In the genomic region with DNA sequence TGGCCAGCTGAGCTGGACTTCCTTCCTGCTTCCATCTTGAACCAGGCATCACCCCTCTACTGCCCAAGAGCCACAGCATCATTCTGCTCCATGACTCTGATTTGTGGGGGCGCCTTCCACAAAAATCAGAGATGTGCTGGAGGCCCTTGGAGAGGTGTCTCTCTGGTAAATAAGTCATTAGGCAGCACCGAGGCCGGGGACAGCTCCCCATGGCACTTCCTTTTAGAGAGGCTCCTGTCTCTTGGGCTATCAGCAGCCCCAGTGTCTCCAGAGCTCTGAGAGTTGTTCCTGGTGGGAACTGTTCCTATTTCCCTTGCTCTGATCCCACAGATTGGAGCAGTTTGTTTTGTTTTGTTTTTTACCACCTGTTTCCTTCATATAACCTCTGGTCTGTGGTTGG, we compare ENCODE assay signal across 21 cellular contexts. TPM values are rescaled to one million over a fixed set of nuclear protein-coding genes. Genes with fewer than 3 reads are reported as not detected.
DNase-seq lines count a peak whose midpoint lies in the region; ATAC-seq and TF ChIP-seq lines count a peak whose summit lies in the region.
"Had no signal": no experiment of that assay in that cellular context is flagged by ENCODE, and none has a peak within 500 bp of the region (broad histone marks: within the 10 kb centered on the region; RNA-seq: fewer than 3 reads in every experiment).

No MANE protein-coding gene starts in this region.

- no peaks in the 10 kb centered on the region for H3K79me2 ChIP-seq in H9 (ENCODE audit: insufficient read depth, low read length)

- H3T11ph ChIP-seq in H9 (ENCODE audit: low read length): no peak overlapping the region

- H2BK15ac ChIP-seq in H9 (ENCODE audit: low read depth, low read length): no peak overlapping the region

- no peak overlapping the region for H2BK20ac ChIP-seq in H9 (ENCODE audit: low read depth, low read length, poor library complexity, severe bottlenecking)

- no peak overlapping the region for H3K56ac ChIP-seq in H9 (ENCODE audit: insufficient read length, low read depth, low read length)

- intact Hi-C loops in psoas muscle (cut with DNase I): no loop called here

- H3K4me3 ChIP-seq in psoas muscle: no peak overlapping the region
- H3K4me3 ChIP-seq: SK-N-MC had no signal

- H3K14ac ChIP-seq in H9 (ENCODE audit: insufficient read depth, low read length): no peak overlapping the region

- H2AK5ac ChIP-seq in H9 (ENCODE audit: insufficient read length, low read length): no peak overlapping the region

- H3K23ac ChIP-seq in H9 (ENCODE audit: insufficient read length, low read depth, low read length): no peak overlapping the region

- H4K91ac ChIP-seq in H9 (ENCODE audit: insufficient read length, low read depth, low read length): no peak overlapping the region

- H3K27me3 ChIP-seq in H9 (ENCODE audit: insufficient read depth, low read length) (no peaks in the 10 kb centered on the region), psoas muscle (ENCODE audit: insufficient read depth in 3 of 3, low read length in 2 of 3) (no peaks in the 10 kb centered on the region)
- H3K27me3 ChIP-seq: BE2C, foreskin keratinocyte, neutrophil had no signal

- no peak overlapping the region for H4K5ac ChIP-seq in H9 (ENCODE audit: insufficient read length, low read depth, low read length)

- H3K4me1 Mint-ChIP-seq in H9: no peaks in the 10 kb centered on the region
- H3K4me1 Mint-ChIP-seq: activated naive CD8-positive, alpha-beta T cell treated with anti-CD3 and anti-CD28 coated beads for 36 hours; brain had no signal

- H3K4me1 ChIP-seq in H9 (ENCODE audit: insufficient read depth, low read length) (no peaks in the 10 kb centered on the region), psoas muscle (no peaks in the 10 kb centered on the region)
- H3K4me1 ChIP-seq: BE2C had no signal

- no peak overlapping the region for H3K18ac ChIP-seq in H9 (ENCODE audit: insufficient read length, low read depth, low read length)

- no peak overlapping the region for H2BK12ac ChIP-seq in H9 (ENCODE audit: insufficient read length, low read depth, low read length)

- peak; percentile 8 for DNase-seq in EL
- peak; percentile 51 for DNase-seq in H9
- DNase-seq in RWPE1 (ENCODE audit: low spot score): no peak
- DNase-seq in iPS-NIHi7 (ENCODE audit: extremely low spot score): peak; percentile 67
- DNase-seq in psoas muscle: no peak
- no peak for DNase-seq in COR-L47 (lab: John Stamatoyannopoulos, UW)
- DNase-seq in NCI-H526 treated with DMSO at 0.1 percent for 48 hours (lab: John Stamatoyannopoulos, UW): no peak
- DNase-seq: activated CD4-positive, alpha-beta T cell treated with anti-CD3 and anti-CD28 coated beads, Interleukin-2, amount 50 U/mL, for 4 hours; activated naive CD8-positive, alpha-beta T cell treated with anti-CD3 and anti-CD28 coated beads for 36 hours; activated T-cell treated with anti-CD3 and anti-CD28 coated beads, Interleukin-2, amount 50 U/mL, for 24 hours; BE2C; cortex of kidney; foreskin keratinocyte; hypothalamus; left cardiac atrium; NCI-H1105 had no signal

- H3K9ac ChIP-seq in H9 (ENCODE audit: extremely low read depth, insufficient read length, low read length): no peak overlapping the region

- H2BK120ac ChIP-seq in H9 (ENCODE audit: low read depth, low read length, poor library complexity, severe bottlenecking): no peak overlapping the region

- no peak overlapping the region for H3K4ac ChIP-seq in H9 (ENCODE audit: low read depth, low read length)

- ATAC-seq in psoas muscle (no peak), HG02763 (IDR thresholded peaks at IDR 0.05; ENCODE audit: unreplicated experiment) (no peak)
- ATAC-seq: foreskin keratinocyte, left cardiac atrium had no signal

- no peak for TF ChIP-seq CTCF in H9 (conservative IDR thresholded peaks at IDR 0.05)
- no peak for TF ChIP-seq CTCF in RWPE1 (conservative IDR thresholded peaks at IDR 0.05; ENCODE audit: low read depth)
- TF ChIP-seq CTCF in psoas muscle (IDR thresholded peaks at IDR 0.05): no peak

- no CpG with 5 or more reads among the region's 3 CpGs for WGBS in H9 (ENCODE audit: extremely low coverage, insufficient read length, low lambda C conversion rate)
- 30 to 38% (median 32%) methylated on average over 3 of the region's 3 CpGs for WGBS in psoas muscle, 3 donors

- H3K4me2 ChIP-seq in H9 (ENCODE audit: insufficient read depth, insufficient read length, low read length): no peak overlapping the region

- H3K23me2 ChIP-seq in H9 (ENCODE audit: insufficient read length, low read depth, low read length, poor library complexity, severe bottlenecking): no peaks in the 10 kb centered on the region

- H3K9me3 Mint-ChIP-seq in H9: peaks cover 7% of the 10 kb centered on the region in 2 experiments; a peak in 3 of 5 replicates
- H3K9me3 Mint-ChIP-seq: activated naive CD8-positive, alpha-beta T cell treated with anti-CD3 and anti-CD28 coated beads for 36 hours; activated T-cell treated with anti-CD3 and anti-CD28 coated beads, Interleukin-2, amount 50 U/mL, for 24 hours; IgD-negative memory B cell had no signal

- H2AFZ ChIP-seq in H9 (ENCODE audit: low read length): no peak overlapping the region

- H4K20me1 ChIP-seq in H9 (ENCODE audit: control insufficient read depth, insufficient read depth, insufficient read length): no peaks in the 10 kb centered on the region

- H3K27ac Mint-ChIP-seq in H9: no peak overlapping the region
- H3K27ac Mint-ChIP-seq: activated naive CD8-positive, alpha-beta T cell treated with anti-CD3 and anti-CD28 coated beads for 36 hours; activated T-cell treated with anti-CD3 and anti-CD28 coated beads, Interleukin-2, amount 50 U/mL, for 24 hours; IgD-negative memory B cell had no signal

- CTCF ChIA-PET in RWPE1 (lab: Yijun Ruan, JAX): interaction anchor here (0.7 kb wide), 1 partner anchor 555 kb away, joined by 3 read pairs; no protein-coding TSS in a partner anchor

- H3K36me3 Mint-ChIP-seq in H9 (ENCODE audit: insufficient read depth in 1 of 3, low read depth in 3 of 3): no peaks in the 10 kb centered on the region
- H3K36me3 Mint-ChIP-seq: activated naive CD8-positive, alpha-beta T cell treated with anti-CD3 and anti-CD28 coated beads for 36 hours; IgD-negative memory B cell had no signal

- POLR2A ChIA-PET in RWPE1 (lab: Yijun Ruan, JAX; ENCODE audit: low non-redundant PET): no interaction called here

- H3K27ac ChIP-seq in H9 (ENCODE audit: insufficient read length, low read depth, low read length): no peak overlapping the region
- H3K27ac ChIP-seq in RWPE1: peak overlapping the region; percentile 37
- no peak overlapping the region for H3K27ac ChIP-seq in psoas muscle
- H3K27ac ChIP-seq: foreskin keratinocyte, neutrophil, SK-N-MC had no signal

- H3K4me3 Mint-ChIP-seq in H9: no peak overlapping the region
- H3K4me3 Mint-ChIP-seq: activated naive CD8-positive, alpha-beta T cell treated with anti-CD3 and anti-CD28 coated beads for 36 hours; activated T-cell treated with anti-CD3 and anti-CD28 coated beads, Interleukin-2, amount 50 U/mL, for 24 hours; brain; IgD-negative memory B cell had no signal

- peaks cover 4% of the 10 kb centered on the region; the same call in 1 of the 2 replicates for H3K27me3 Mint-ChIP-seq in H9 (ENCODE audit: low read depth)
- H3K27me3 Mint-ChIP-seq: activated T-cell treated with anti-CD3 and anti-CD28 coated beads, Interleukin-2, amount 50 U/mL, for 24 hours; brain; IgD-negative memory B cell had no signal

- H3K9me3 ChIP-seq in H9 (ENCODE audit: control insufficient read depth, low read depth, low read length): no peaks in the 10 kb centered on the region
- no peaks in the 10 kb centered on the region for H3K9me3 ChIP-seq in psoas muscle
- H3K9me3 ChIP-seq: BE2C, neutrophil had no signal

- no peaks in the 10 kb centered on the region for H3K79me1 ChIP-seq in H9 (ENCODE audit: insufficient read depth, low read depth, low read length, poor library complexity, severe bottlenecking)

- no peak overlapping the region for H4K8ac ChIP-seq in H9 (replicated peaks; ENCODE audit: insufficient read length, low read depth, low read length)

- no peak overlapping the region for H2BK5ac ChIP-seq in H9 (ENCODE audit: insufficient read length, low read length)

- H3K36me3 ChIP-seq in psoas muscle (ENCODE audit: insufficient read depth in 1 of 2, low read depth in 1 of 2): no peaks in the 10 kb centered on the region
- H3K36me3 ChIP-seq: BE2C, neutrophil had no signal

RNA-seq across cellular contexts. Expression of gene NWD1, which starts 19.9 kb away (rescaled TPM):
- total RNA-seq in H9 (2021): not detected in 2 replicates
- under 1 TPM in 2 of 4 donors, not detected in 2; 0.08 to 0.13 TPM for total RNA-seq in psoas muscle
- polyA plus RNA-seq in psoas muscle: under 1 TPM in 2 of 3 donors, not detected in 1; 0.01 to 0.03 TPM
- total RNA-seq: activated naive CD8-positive, alpha-beta T cell treated with anti-CD3 and anti-CD28 coated beads for 36 hours had no signal
- polyA plus RNA-seq: IgD-negative memory B cell had no signal

Comparison
In these comparisons a context has a peak if more than half of its experiments do, and no peak if none do; other contexts are left out.
1. DNase-seq: peak in EL (single experiment), H9 (single experiment) and iPS-NIHi7 (single experiment); none in RWPE1 (single experiment), psoas muscle (0 of 2), COR-L47 (single experiment) and NCI-H526 treated with DMSO at 0.1 percent for 48 hours (single experiment).